ENCODE assay signal across 11 cellular contexts in genomic region chr10:84076047-84076388, GRCh38.
DNase-seq lines count a peak whose midpoint lies in the region; ATAC-seq, FAIRE-seq and TF ChIP-seq lines count a peak whose summit lies in the region.
"Had no signal": no experiment of that assay in that cellular context is flagged by ENCODE, and none has a peak within 500 bp of the region (broad histone marks: within the 10 kb centered on the region; RNA-seq: fewer than 3 reads in every experiment).

No MANE protein-coding gene starts in this region.

- ATAC-seq in HG03342 (IDR thresholded peaks at IDR 0.05; ENCODE audit: unreplicated experiment): no peak

- H3K4me3 ChIP-seq in kidney epithelial cell (ENCODE audit: low read depth, low read length): no peak overlapping the region

- H3K4me3 Mint-ChIP-seq in chondrocyte (ENCODE audit: unreplicated experiment): no peak overlapping the region
- H3K4me3 Mint-ChIP-seq: naive B cell had no signal

- no peaks in the 10 kb centered on the region for H3K27me3 ChIP-seq in kidney epithelial cell (ENCODE audit: control insufficient read depth, insufficient read depth, low read length)

- H3K9me3 Mint-ChIP-seq in chondrocyte (ENCODE audit: low read depth): no peaks in the 10 kb centered on the region

- H3K36me3 Mint-ChIP-seq in chondrocyte (ENCODE audit: low read depth): no peaks in the 10 kb centered on the region
- H3K36me3 Mint-ChIP-seq: naive B cell had no signal

- FAIRE-seq in GM19239 (lab: Jason Lieb, UNC): no peak
- FAIRE-seq: endothelial cell of umbilical vein had no signal

- peaks cover 26% of the 10 kb centered on the region for H3K4me1 Mint-ChIP-seq in chondrocyte (ENCODE audit: low read depth)
- H3K4me1 Mint-ChIP-seq: naive B cell had no signal

- H3K27me3 Mint-ChIP-seq in chondrocyte (ENCODE audit: low read depth): no peaks in the 10 kb centered on the region

- TF ChIP-seq CTCF in chondrocyte (IDR thresholded peaks at IDR 0.05): no peak
- TF ChIP-seq CTCF in kidney epithelial cell (IDR thresholded peaks at IDR 0.05; ENCODE audit: insufficient read depth, low read length, poor library complexity, severe bottlenecking): no peak

- DNase-seq in HPDE6-E6E7 (ENCODE audit: extremely low spot score) (peak; percentile 25), chondrocyte (ENCODE audit: low spot score) (no peak), kidney epithelial cell (ENCODE audit: low read depth) (peak; percentile 39), superior temporal gyrus (ENCODE audit: extremely low spot score) (peak; percentile 36), activated T-cell treated with anti-CD3 and anti-CD28 coated beads for 4 hours (no peak), DMS 273 treated with DMSO at 0.1 percent for 48 hours (lab: John Stamatoyannopoulos, UW) (no peak), GM19239 (ENCODE audit: insufficient read length, low spot score) (no peak)
- DNase-seq: naive B cell had no signal

- H3K27ac Mint-ChIP-seq in chondrocyte (ENCODE audit: unreplicated experiment): peak overlapping the region; percentile 93
- H3K27ac Mint-ChIP-seq: naive B cell had no signal

- H3K36me3 ChIP-seq in kidney epithelial cell (ENCODE audit: control insufficient read depth, insufficient read depth, low read length): no peaks in the 10 kb centered on the region
- H3K36me3 ChIP-seq: WERI-Rb-1 had no signal

Comparison
In these comparisons a context has a peak if more than half of its experiments do, and no peak if none do; other contexts are left out.
1. DNase-seq: peak in HPDE6-E6E7 (single experiment), kidney epithelial cell (single experiment) and superior temporal gyrus (single experiment); none in chondrocyte (single experiment), activated T-cell treated with anti-CD3 and anti-CD28 coated beads for 4 hours (single experiment), DMS 273 treated with DMSO at 0.1 percent for 48 hours (single experiment) and GM19239 (single experiment).